Comparison of ENCODE assay signal across 8 cellular contexts in genomic region chr4:113512880-113513279, GRCh38.
"Had no signal": no experiment of that assay in that cellular context is flagged by ENCODE, and none has a peak within 500 bp of the region (broad histone marks: within the 10 kb centered on the region; RNA-seq: fewer than 3 reads in every experiment).

No MANE protein-coding gene starts in this region.

- DNase-seq: GDM1, GF-D8 had no signal

- FAIRE-seq: G401.6, GM12878, GM12891, GM12892, GM18507, GM19239 had no signal

- ATAC-seq: GM12878 had no signal

- H3K4me3 ChIP-seq: GM12878 had no signal
